Comparison of ENCODE assay signal across 15 cellular contexts in genomic region chr6:119587537-119587936, GRCh38.
DNase-seq lines count a peak whose midpoint lies in the region; TF ChIP-seq lines count a peak whose summit lies in the region.
"Had no signal": no experiment of that assay in that cellular context is flagged by ENCODE, and none has a peak within 500 bp of the region (broad histone marks: within the 10 kb centered on the region; RNA-seq: fewer than 3 reads in every experiment).

No MANE protein-coding gene starts in this region.

- no peak overlapping the region for H2BK15ac ChIP-seq in mesendoderm (replicated peaks; ENCODE audit: low read depth)

- no peak overlapping the region for H3K4ac ChIP-seq in mesendoderm (ENCODE audit: low read depth, low read length)

- WGBS in GM23248 (ENCODE audit: low coverage in 1 of 2, low lambda C conversion rate in 2 of 2, missing lambda C conversion rate in 2 of 2), 2 experiments: 95 to 97% methylated on average over 3 of the region's 3 CpGs
- WGBS in mammary epithelial cell (ENCODE audit: low coverage, missing lambda C conversion rate): 85% methylated on average over 3 of the region's 3 CpGs
- WGBS in mesendoderm (ENCODE audit: extremely low coverage, insufficient coverage, low lambda C conversion rate): no CpG with 5 or more reads among the region's 3 CpGs

- H3K4me3 Mint-ChIP-seq in glutamatergic neuron (ENCODE audit: unreplicated experiment): no peak overlapping the region
- H3K4me3 Mint-ChIP-seq: activated naive CD8-positive, alpha-beta T cell; natural killer cell treated with Interleukin-12 subunit alpha and Interleukin-12 subunit beta and Interleukin-15 and Interleukin-18, amount 100 ng/mL, for 72 hours had no signal

- H3K27me3 Mint-ChIP-seq in glutamatergic neuron (ENCODE audit: unreplicated experiment): no peaks in the 10 kb centered on the region

- no peak overlapping the region for H2AK5ac ChIP-seq in mesendoderm (ENCODE audit: low read length)

- H3K56ac ChIP-seq in mesendoderm (ENCODE audit: low read length): no peak overlapping the region

- H3K4me1 Mint-ChIP-seq in glutamatergic neuron (ENCODE audit: low read depth, unreplicated experiment): peaks cover 6% of the 10 kb centered on the region

- DNase-seq in GM23248 (peak; percentile 39), NCI-H226 (peak; percentile 52), mammary epithelial cell (peak; percentile 84), mesendoderm (peak; percentile 58), superior temporal gyrus (ENCODE audit: extremely low spot score) (no peak), glutamatergic neuron (no peak), NCI-H1694 (lab: John Stamatoyannopoulos, UW) (no peak)
- no peak for DNase-seq in activated CD4-positive, alpha-beta T cell treated with anti-CD3 and anti-CD28 coated beads for 4 hours
- DNase-seq: activated CD4-positive, alpha-beta T cell treated with anti-CD3 and anti-CD28 coated beads for 48 hours; BE2C; effector CD8-positive, alpha-beta T cell; NCI-H82; SHP77 treated with DMSO at 0.1 percent for 48 hours had no signal

- H2BK5ac ChIP-seq in mesendoderm (ENCODE audit: low read length): no peak overlapping the region

- H2AFZ ChIP-seq in GM23248: no peak overlapping the region
- no peak overlapping the region for H2AFZ ChIP-seq in mammary epithelial cell (ENCODE audit: low read depth, low read length)

- intact Hi-C loops in mammary epithelial cell (cut with micrococcal nuclease): no loop called here

- no peaks in the 10 kb centered on the region for H3F3A ChIP-seq in GM23248 (ENCODE audit: insufficient read depth)

- H4K8ac ChIP-seq in mesendoderm (ENCODE audit: low read depth, low read length): no peak overlapping the region

- dilution Hi-C loops in mammary epithelial cell (cut with HindIII; ENCODE audit: low sequenced_read_pairs): no loop called here

- no peak overlapping the region for H3K27ac Mint-ChIP-seq in glutamatergic neuron (ENCODE audit: unreplicated experiment)
- H3K27ac Mint-ChIP-seq: activated naive CD8-positive, alpha-beta T cell; natural killer cell treated with Interleukin-12 subunit alpha and Interleukin-12 subunit beta and Interleukin-15 and Interleukin-18, amount 100 ng/mL, for 72 hours had no signal

- no peak overlapping the region for H3K9ac ChIP-seq in GM23248
- no peak overlapping the region for H3K9ac ChIP-seq in mammary epithelial cell (ENCODE audit: insufficient read depth, low read length)
- no peak overlapping the region for H3K9ac ChIP-seq in mesendoderm (ENCODE audit: low read length)

- no peaks in the 10 kb centered on the region for H3K79me1 ChIP-seq in mesendoderm (ENCODE audit: low read length)

- H3K36me3 ChIP-seq in GM23248 (ENCODE audit: low read depth) (no peaks in the 10 kb centered on the region), mammary epithelial cell (ENCODE audit: insufficient read depth, low read length) (no peaks in the 10 kb centered on the region), mesendoderm (ENCODE audit: control insufficient read depth, insufficient read depth, low read length) (no peaks in the 10 kb centered on the region)
- H3K36me3 ChIP-seq: BE2C had no signal

- BruUV-seq in mammary epithelial cell (replicated peaks; lab: Mats Ljungman, UMichigan): no TSS peak

- H3K18ac ChIP-seq in mesendoderm (ENCODE audit: low read length): no peak overlapping the region

- CTCF ChIA-PET in mammary epithelial cell (lab: Charles Lee; ENCODE audit: low non-redundant PET): no interaction called here

- no peak overlapping the region for H3K4me3 ChIP-seq in GM23248
- no peak overlapping the region for H3K4me3 ChIP-seq in mammary epithelial cell (replicated peaks in 1 of 3; ENCODE audit: insufficient read depth in 1 of 3, low read depth in 2 of 3, low read length in 3 of 3)
- no peak overlapping the region for H3K4me3 ChIP-seq in mesendoderm (ENCODE audit: low read length)

- H3K4me1 ChIP-seq in GM23248 (ENCODE audit: insufficient read depth) (peaks cover 20% of the 10 kb centered on the region), mammary epithelial cell (ENCODE audit: insufficient read depth, low read length) (peaks cover 6% of the 10 kb centered on the region), mesendoderm (ENCODE audit: control insufficient read depth, low read depth, low read length) (no peaks in the 10 kb centered on the region)

- H3K4me2 ChIP-seq in GM23248 (ENCODE audit: unreplicated experiment) (no peak overlapping the region), mammary epithelial cell (ENCODE audit: insufficient read depth, low read depth, low read length) (no peak overlapping the region), mesendoderm (ENCODE audit: low read length) (no peak overlapping the region)

- H3K9me3 ChIP-seq in GM23248 (ENCODE audit: low read depth) (no peaks in the 10 kb centered on the region), mammary epithelial cell (replicated peaks; ENCODE audit: insufficient read depth, low read length) (no peaks in the 10 kb centered on the region)
- H3K9me3 ChIP-seq: BE2C had no signal

- H3K9me3 Mint-ChIP-seq in glutamatergic neuron (ENCODE audit: unreplicated experiment): no peaks in the 10 kb centered on the region
- H3K9me3 Mint-ChIP-seq: natural killer cell treated with Interleukin-12 subunit alpha and Interleukin-12 subunit beta and Interleukin-15 and Interleukin-18, amount 100 ng/mL, for 72 hours had no signal

- H3K27me3 ChIP-seq in GM23248 (replicated peaks; ENCODE audit: insufficient read depth) (no peaks in the 10 kb centered on the region), mammary epithelial cell (ENCODE audit: insufficient read depth, low read length) (no peaks in the 10 kb centered on the region), mesendoderm (ENCODE audit: insufficient read depth, low read length, poor library complexity) (no peaks in the 10 kb centered on the region)
- H3K27me3 ChIP-seq: BE2C had no signal

- TF ChIP-seq CTCF in mammary epithelial cell (conservative IDR thresholded peaks at IDR 0.05 in 1 of 2, IDR thresholded peaks at IDR 0.05 in 1 of 2; ENCODE audit: extremely low read depth in 1 of 2, insufficient read depth in 1 of 2, low read depth in 1 of 2, low read length in 2 of 2) (no peak), glutamatergic neuron (IDR thresholded peaks at IDR 0.05; ENCODE audit: partially characterized antibody, unreplicated experiment) (no peak)

- H3K9me2 ChIP-seq in GM23248 (ENCODE audit: insufficient read depth): no peaks in the 10 kb centered on the region

- H3K27ac ChIP-seq in GM23248 (no peak overlapping the region), mammary epithelial cell (ENCODE audit: insufficient read depth, low read depth, low read length) (no peak overlapping the region), mesendoderm (ENCODE audit: low read depth, low read length) (no peak overlapping the region)

- H3K79me2 ChIP-seq in GM23248 (ENCODE audit: insufficient read depth) (no peaks in the 10 kb centered on the region), mammary epithelial cell (ENCODE audit: insufficient read depth, low read length) (no peaks in the 10 kb centered on the region), mesendoderm (ENCODE audit: control insufficient read depth, insufficient read depth, low read length) (no peaks in the 10 kb centered on the region)

- H2BK120ac ChIP-seq in mesendoderm (ENCODE audit: low read depth, low read length): no peak overlapping the region

- in situ Hi-C loops in GM23248 (cut with MboI) (no loop called here), mammary epithelial cell (cut with MboI; ENCODE audit: low sequenced_read_pairs in 2 of 2) (no loop called here)

- H3K23ac ChIP-seq in mesendoderm (ENCODE audit: low read length): no peak overlapping the region

- no peaks in the 10 kb centered on the region for H3K36me3 Mint-ChIP-seq in glutamatergic neuron (ENCODE audit: unreplicated experiment)
- H3K36me3 Mint-ChIP-seq: activated naive CD8-positive, alpha-beta T cell; natural killer cell treated with Interleukin-12 subunit alpha and Interleukin-12 subunit beta and Interleukin-15 and Interleukin-18, amount 100 ng/mL, for 72 hours had no signal

- H4K5ac ChIP-seq in mesendoderm (ENCODE audit: low read length): no peak overlapping the region

- H4K20me1 ChIP-seq in GM23248 (ENCODE audit: insufficient read depth) (no peaks in the 10 kb centered on the region), mammary epithelial cell (ENCODE audit: insufficient read depth, low read length) (no peaks in the 10 kb centered on the region)

Comparison
In these comparisons a context has a peak if more than half of its experiments do, and no peak if none do; other contexts are left out.
1. DNase-seq: peak in GM23248 (single experiment), NCI-H226 (single experiment), mammary epithelial cell (single experiment) and mesendoderm (single experiment); none in superior temporal gyrus (single experiment), glutamatergic neuron (single experiment), NCI-H1694 (single experiment) and activated CD4-positive, alpha-beta T cell treated with anti-CD3 and anti-CD28 coated beads for 4 hours (0 of 2).